ENCODE assay signal across 14 cellular contexts in genomic region chr10:126459878-126460481, GRCh38.
A peak's percentile ranks its signal among the peaks of the same experiment; 100 is the strongest.
DNase-seq lines count a peak whose midpoint lies in the region; TF ChIP-seq lines count a peak whose summit lies in the region.
"Had no signal": no experiment of that assay in that cellular context is flagged by ENCODE, and none has a peak within 500 bp of the region (broad histone marks: within the 10 kb centered on the region; RNA-seq: fewer than 3 reads in every experiment).

No MANE protein-coding gene starts in this region.

- peaks cover 21% of the 10 kb centered on the region; the same call in 1 of the 2 replicates for H3F3A ChIP-seq in PC-9 (ENCODE audit: insufficient read depth, low read depth)

- H3K9me3 ChIP-seq in PC-9 (ENCODE audit: insufficient read depth, low read depth), result no peaks in the 10 kb centered on the region
- H3K9me3 ChIP-seq: esophagus squamous epithelium had no signal

- H3K4me2 ChIP-seq in PC-9, result peak overlapping the region; percentile 38

- no peak overlapping the region for H3K4me3 ChIP-seq in PC-9
- H3K4me3 ChIP-seq: esophagus squamous epithelium had no signal

- TF ChIP-seq CTCF in PC-9 (conservative IDR thresholded peaks at IDR 0.05), result no peak
- TF ChIP-seq CTCF in GM10266 (IDR thresholded peaks at IDR 0.05; ENCODE audit: control insufficient read depth, insufficient read depth, low read depth, missing control alignments), result no peak

- no peak overlapping the region for H2AFZ ChIP-seq in PC-9

- H3K27ac ChIP-seq in PC-9, result peak overlapping the region; percentile 77

- H3K36me3 ChIP-seq in PC-9 (ENCODE audit: low read depth), result no peaks in the 10 kb centered on the region
- H3K36me3 ChIP-seq: esophagus squamous epithelium had no signal

- no TSS peak for BruUV-seq in PC-9 (replicated peaks; lab: Mats Ljungman, UMichigan)

- no peaks in the 10 kb centered on the region for H3K79me2 ChIP-seq in PC-9 (ENCODE audit: low read depth)

- intact Hi-C loops in PC-9 (cut with micrococcal nuclease; ENCODE audit: unreplicated experiment), result loop anchor here (1.0 to 2.0 kb wide), 2 partner anchors 35 to 71 kb away; partner anchors contain the start of gene ADAM12

- POLR2A ChIA-PET in PC-9 (lab: Charles Lee; ENCODE audit: unreplicated experiment), result interaction anchor here (0.7 to 0.8 kb wide), 2 partner anchors 27 to 248 kb away, joined by 6 to 7 read pairs; no protein-coding TSS in a partner anchor

- peak; percentile 20 for DNase-seq in NCI-H510A treated with DMSO at 0.1 percent for 48 hours (lab: John Stamatoyannopoulos, UW)
- no peak for DNase-seq in NCI-H510A (lab: John Stamatoyannopoulos, UW)
- peak; percentile 74 to 98 for DNase-seq in PC-9
- peak; percentile 91 for DNase-seq in fibroblast of gingiva (ENCODE audit: low read depth)
- DNase-seq in stromal cell of bone marrow (ENCODE audit: low read depth), result peak; percentile 95
- no peak for DNase-seq in DMS79 (lab: John Stamatoyannopoulos, UW)
- no peak for DNase-seq in GM10266 (ENCODE audit: extremely low spot score)
- no peak for DNase-seq in NOMO-1 treated with dmso at 0.1 percent for 144 hours (lab: John Stamatoyannopoulos, UW; ENCODE audit: unreplicated experiment)
- DNase-seq: activated effector memory CD4-positive, alpha-beta T cell treated with anti-CD3 and anti-CD28 coated beads, Interleukin-2, amount 50 U/mL, for 16 hours; esophagus squamous epithelium; naive B cell; NCI-H1436; stimulated activated CD4-positive, alpha-beta T cell treated with anti-CD3 and anti-CD28 coated beads, Interleukin-2, amount 100 ng/mL, for 48 hours; T-helper 2 cell had no signal

- H4K20me1 ChIP-seq in PC-9 (ENCODE audit: insufficient read depth), result no peaks in the 10 kb centered on the region

- H3K4me1 ChIP-seq in PC-9 (replicated peaks; ENCODE audit: insufficient read depth), result peaks cover 32% of the 10 kb centered on the region

- CTCF ChIA-PET in PC-9 (lab: Charles Lee), result interaction anchor here (0.6 kb wide), 1 partner anchor 290 kb away, joined by 3 read pairs; no protein-coding TSS in a partner anchor

- H3K9me2 ChIP-seq in PC-9 (ENCODE audit: insufficient read depth), result no peaks in the 10 kb centered on the region

- no peaks in the 10 kb centered on the region for H3K27me3 ChIP-seq in PC-9 (ENCODE audit: insufficient read depth, low read depth)
- H3K27me3 ChIP-seq: esophagus squamous epithelium had no signal

Comparison
In these comparisons a context has a peak if more than half of its experiments do, and no peak if none do; other contexts are left out.
1. DNase-seq: peak in NCI-H510A treated with DMSO at 0.1 percent for 48 hours (single experiment), PC-9 (2 of 2), fibroblast of gingiva (single experiment) and stromal cell of bone marrow (single experiment); none in NCI-H510A (single experiment), DMS79 (single experiment), GM10266 (single experiment) and NOMO-1 treated with dmso at 0.1 percent for 144 hours (single experiment).